In genomic region chr1:202540448-202540847, GRCh38 we compare ENCODE assay signal across 15 cellular contexts.
DNase-seq lines count a peak whose midpoint lies in the region; ATAC-seq and TF ChIP-seq lines count a peak whose summit lies in the region.
"Had no signal": no experiment of that assay in that cellular context is flagged by ENCODE, and none has a peak within 500 bp of the region (broad histone marks: within the 10 kb centered on the region; RNA-seq: fewer than 3 reads in every experiment).

No MANE protein-coding gene starts in this region.

- intact Hi-C loops in heart right ventricle (cut with DNase I) = no loop called here
- intact Hi-C loops in left cardiac atrium (cut with DNase I) = no loop called here
- intact Hi-C loops in prostate gland (cut with DNase I) = no loop called here
- intact Hi-C loops in uterus (cut with DNase I; ENCODE audit: low total_unique reads) = no loop called here

- TF ChIP-seq CTCF in heart right ventricle (IDR thresholded peaks at IDR 0.05) = no peak
- no peak for TF ChIP-seq CTCF in gastroesophageal sphincter (IDR thresholded peaks at IDR 0.05)
- no peak for TF ChIP-seq CTCF in prostate gland (IDR thresholded peaks at IDR 0.05)
- no peak for TF ChIP-seq CTCF in uterus (IDR thresholded peaks at IDR 0.05)

- DNase-seq in heart right ventricle (no peak), left cardiac atrium (no peak), prostate gland (ENCODE audit: low spot score) (no peak), uterus (no peak)
- no peak for DNase-seq in activated CD4-positive, alpha-beta T cell treated with anti-CD3 and anti-CD28 coated beads, Interleukin-2, amount 50 U/mL, for 4 hours
- DNase-seq: activated CD4-positive, alpha-beta T cell treated with anti-CD3 and anti-CD28 coated beads for 48 hours; activated T-cell treated with anti-CD3 and anti-CD28 coated beads, Interleukin-2, amount 50 U/mL, for 4 hours; adrenal gland; midbrain; NCI-H2107; NCI-H82; posterior cingulate gyrus had no signal

- H3K4me3 ChIP-seq in heart right ventricle (peak overlapping the region in 7 of 10 donors; percentile 21 to 50 (median 46)), gastroesophageal sphincter (peak overlapping the region; percentile 55 to 100), prostate gland (peak overlapping the region; percentile 15 to 28), uterus (peak overlapping the region; percentile 49 to 73)

- H3K36me3 ChIP-seq in heart right ventricle (no peaks in the 10 kb centered on the region), gastroesophageal sphincter (no peaks in the 10 kb centered on the region), prostate gland (no peaks in the 10 kb centered on the region), uterus (no peaks in the 10 kb centered on the region)
- H3K36me3 ChIP-seq: adrenal gland had no signal

- TF ChIP-seq EP300 in gastroesophageal sphincter (IDR thresholded peaks at IDR 0.05) = no peak

- H3K9me3 ChIP-seq in heart right ventricle = no peaks in the 10 kb centered on the region
- no peaks in the 10 kb centered on the region for H3K9me3 ChIP-seq in gastroesophageal sphincter
- H3K9me3 ChIP-seq in prostate gland = no peaks in the 10 kb centered on the region
- H3K9me3 ChIP-seq in uterus = no peaks in the 10 kb centered on the region
- H3K9me3 ChIP-seq: adrenal gland had no signal

- H3K27me3 ChIP-seq in heart right ventricle (no peaks in the 10 kb centered on the region), gastroesophageal sphincter (no peaks in the 10 kb centered on the region), prostate gland (replicated peaks; ENCODE audit: insufficient read depth) (no peaks in the 10 kb centered on the region), uterus (no peaks in the 10 kb centered on the region)
- H3K27me3 ChIP-seq: adrenal gland had no signal

- TF ChIP-seq POLR2A in gastroesophageal sphincter (IDR thresholded peaks at IDR 0.05) (peak in 1 of 2 donors; percentile 5), prostate gland (IDR thresholded peaks at IDR 0.05) (no peak), uterus (IDR thresholded peaks at IDR 0.05) (no peak)

- H3K27ac ChIP-seq in heart right ventricle (peak overlapping the region in 9 of 10 donors; percentile 45 to 82 (median 77)), gastroesophageal sphincter (peak overlapping the region; percentile 87 to 100 (median 90)), prostate gland (peak overlapping the region; percentile 72 to 73), uterus (peak overlapping the region; percentile 96 to 99)

- H3K4me1 ChIP-seq in heart right ventricle (peaks cover 5 to 65% (median 38%) of the 10 kb centered on the region in 9 donors), gastroesophageal sphincter (peaks cover 0 to 28% (median 7%) of the 10 kb centered on the region in 3 donors), prostate gland (replicated peaks) (no peaks in the 10 kb centered on the region), uterus (no peaks in the 10 kb centered on the region)

- ATAC-seq in heart right ventricle = no peak
- no peak for ATAC-seq in left cardiac atrium
- ATAC-seq in gastroesophageal sphincter = no peak
- ATAC-seq in HG03521 (IDR thresholded peaks at IDR 0.05; ENCODE audit: unreplicated experiment) = no peak
- ATAC-seq in GM18517 (IDR thresholded peaks at IDR 0.05; ENCODE audit: unreplicated experiment) = no peak

- 59% methylated on average over 2 of the region's 2 CpGs for WGBS in heart right ventricle, 2 donors
- WGBS in gastroesophageal sphincter (ENCODE audit: low coverage in 1 of 2), 2 donors = 14 to 18% methylated on average over 2 of the region's 2 CpGs
- WGBS in prostate gland = 18% methylated on average over 2 of the region's 2 CpGs

Comparison
In these comparisons a context has a peak if more than half of its experiments do, and no peak if none do; other contexts are left out.
1. H3K4me3 ChIP-seq: peak in every context shown above with its lines; median percentile 78 in gastroesophageal sphincter; 61 in uterus; 46 in heart right ventricle; 22 in prostate gland.